Comparison of ENCODE assay signal across 8 cellular contexts in genomic region chr7:30505174-30505697, GRCh38. TPM values are rescaled to one million over a fixed set of nuclear protein-coding genes. Genes with fewer than 3 reads are reported as not detected.
DNase-seq lines count a peak whose midpoint lies in the region; ATAC-seq and TF ChIP-seq lines count a peak whose summit lies in the region.

No MANE protein-coding gene starts in this region.

- H3K14ac ChIP-seq in IMR-90 (replicated peaks; ENCODE audit: low read depth, low read length): peak overlapping the region; percentile 91

- H4K20me1 ChIP-seq in IMR-90 (ENCODE audit: insufficient read depth, low read length) (no peaks in the 10 kb centered on the region), mammary epithelial cell (ENCODE audit: insufficient read depth, low read length) (no peaks in the 10 kb centered on the region)

- no CpG with 5 or more reads among the region's 19 CpGs for WGBS in IMR-90 (ENCODE audit: extremely low coverage in 2 of 2, insufficient read length in 1 of 2), 2 experiments
- 7% methylated on average over 10 of the region's 19 CpGs for WGBS in mammary epithelial cell (ENCODE audit: low coverage, missing lambda C conversion rate)

- dilution Hi-C loops in IMR-90 (cut with HindIII; ENCODE audit: low sequenced_read_pairs, unreplicated experiment) (no loop called here), mammary epithelial cell (cut with HindIII; ENCODE audit: low sequenced_read_pairs) (no loop called here)

- CTCF ChIA-PET in IMR-90 (lab: Yijun Ruan, JAX): interaction anchor here (0.7 kb wide), 1 partner anchor 385 kb away, joined by 3 read pairs; no protein-coding TSS in a partner anchor
- CTCF ChIA-PET in mammary epithelial cell (lab: Charles Lee; ENCODE audit: low non-redundant PET): no interaction called here

- H3K4me2 ChIP-seq in IMR-90 (ENCODE audit: low read depth, low read length) (peak overlapping the region; percentile 82), mammary epithelial cell (ENCODE audit: insufficient read depth, low read depth, low read length) (peak overlapping the region; percentile 93)

- ATAC-seq in GM19023 (IDR thresholded peaks at IDR 0.05; ENCODE audit: unreplicated experiment) (peak; percentile 28), IMR-90 (ENCODE audit: low read depth) (peak; percentile 42), GM21423 (IDR thresholded peaks at IDR 0.05; ENCODE audit: unreplicated experiment) (no peak)

- H2BK15ac ChIP-seq in IMR-90 (ENCODE audit: low read depth, low read length): no peak overlapping the region

- peak overlapping the region; percentile 58 for H2BK5ac ChIP-seq in IMR-90 (ENCODE audit: low read depth, low read length, poor library complexity, severe bottlenecking)

- peak overlapping the region; percentile 87 for H2AK9ac ChIP-seq in IMR-90 (replicated peaks; ENCODE audit: low read depth, low read length, poor library complexity)

- no peak for TF ChIP-seq POLR2A in IMR-90 (IDR thresholded peaks at IDR 0.05; ENCODE audit: low read depth, low read length)

- no peak for DNase-seq in IMR-90
- DNase-seq in mammary epithelial cell: no peak
- DNase-seq in mesenteric fat pad (ENCODE audit: low spot score): no peak
- no peak for DNase-seq in SHP77 treated with DMSO at 0.1 percent for 48 hours (lab: John Stamatoyannopoulos, UW)
- no peak for DNase-seq in NOMO-1 treated with dmso at 0.1 percent for 144 hours (lab: John Stamatoyannopoulos, UW; ENCODE audit: unreplicated experiment)

- H3K36me3 ChIP-seq in IMR-90 (ENCODE audit: control insufficient read depth, insufficient read depth, low read length): no peaks in the 10 kb centered on the region; the same call in 1 of the 2 replicates
- H3K36me3 ChIP-seq in mammary epithelial cell (ENCODE audit: insufficient read depth, low read length): no peaks in the 10 kb centered on the region
- no peaks in the 10 kb centered on the region for H3K36me3 ChIP-seq in muscle layer of duodenum (ENCODE audit: control insufficient read depth in 1 of 2, insufficient read depth in 2 of 2, low read length in 2 of 2)

- BruUV-seq in IMR-90 (replicated peaks; lab: Mats Ljungman, UMichigan) (no TSS peak), mammary epithelial cell (replicated peaks; lab: Mats Ljungman, UMichigan) (TSS peak; percentile 88)

- H2AFZ ChIP-seq in IMR-90 (replicated peaks; ENCODE audit: low read length, poor library complexity) (peak overlapping the region; percentile 97), mammary epithelial cell (ENCODE audit: low read depth, low read length) (peak overlapping the region; percentile 94)

- H4K5ac ChIP-seq in IMR-90 (ENCODE audit: low read depth, low read length): peak overlapping the region; percentile 74

- H3K79me1 ChIP-seq in IMR-90 (ENCODE audit: low read depth in 1 of 2, low read length in 2 of 2): peaks cover 14 to 35% of the 10 kb centered on the region in 2 experiments

- H3K9me1 ChIP-seq in IMR-90 (ENCODE audit: insufficient read depth, low read length): peaks cover 12% of the 10 kb centered on the region

- POLR2A ChIA-PET in IMR-90 (lab: Charles Lee; ENCODE audit: unreplicated experiment): no interaction called here

- H3K4me3 ChIP-seq in IMR-90 (ENCODE audit: insufficient read depth, low read depth, low read length) (peak overlapping the region; percentile 53), mammary epithelial cell (replicated peaks in 1 of 3; ENCODE audit: insufficient read depth in 1 of 3, low read depth in 2 of 3, low read length in 3 of 3) (peak overlapping the region; percentile 58 to 99 (median 88)), muscle layer of duodenum (ENCODE audit: low read depth in 1 of 2, low read length in 2 of 2) (peak overlapping the region; percentile 83 to 95)

- in situ Hi-C loops in IMR-90 (cut with MboI; ENCODE audit: low sequenced_read_pairs) (no loop called here), mammary epithelial cell (cut with MboI; ENCODE audit: low sequenced_read_pairs in 2 of 2) (no loop called here)

- H2BK120ac ChIP-seq in IMR-90 (ENCODE audit: low read depth, low read length): 0 out of 2 replicates have a peak overlapping the region, but pooled peaks have one; percentile 55

- peak overlapping the region; percentile 89 for H3K4ac ChIP-seq in IMR-90 (ENCODE audit: low read depth, low read length)

- H2BK20ac ChIP-seq in IMR-90 (ENCODE audit: low read depth, low read length): no peak overlapping the region

- peak overlapping the region; percentile 81 to 97 for H4K8ac ChIP-seq in IMR-90 (ENCODE audit: low read depth in 2 of 2, low read length in 2 of 2)

- peak overlapping the region; percentile 64; the same call in 1 of the 2 replicates for H3K23ac ChIP-seq in IMR-90 (ENCODE audit: low read depth, low read length)

- H4K91ac ChIP-seq in IMR-90 (ENCODE audit: insufficient read depth, low read depth, low read length): peak overlapping the region; percentile 53; the same call in 1 of the 2 replicates

- TF ChIP-seq RAD21 in IMR-90 (IDR thresholded peaks at IDR 0.05; ENCODE audit: low read length): no peak

- peak overlapping the region; percentile 63 for H3K27ac ChIP-seq in IMR-90 (ENCODE audit: insufficient read depth, low read length)
- peak overlapping the region; percentile 56 for H3K27ac ChIP-seq in mammary epithelial cell (ENCODE audit: insufficient read depth, low read depth, low read length)
- H3K27ac ChIP-seq in muscle layer of duodenum (ENCODE audit: low read length): peak overlapping the region; percentile 93

- peak overlapping the region; percentile 68 for H3K9ac ChIP-seq in IMR-90 (ENCODE audit: low read depth, low read length)
- H3K9ac ChIP-seq in mammary epithelial cell (ENCODE audit: insufficient read depth, low read length): peak overlapping the region; percentile 56

- H3K27me3 ChIP-seq in IMR-90 (ENCODE audit: control insufficient read depth, insufficient read depth, low read length) (no peaks in the 10 kb centered on the region), mammary epithelial cell (ENCODE audit: insufficient read depth, low read length) (no peaks in the 10 kb centered on the region), muscle layer of duodenum (ENCODE audit: low read depth, low read length) (no peaks in the 10 kb centered on the region)

- H3K4me1 ChIP-seq in IMR-90 (ENCODE audit: control insufficient read depth, insufficient read depth, low read length): peaks cover 7% of the 10 kb centered on the region; the same call in 1 of the 2 replicates
- H3K4me1 ChIP-seq in mammary epithelial cell (ENCODE audit: insufficient read depth, low read length): peaks cover 34% of the 10 kb centered on the region
- peaks cover 0 to 13% of the 10 kb centered on the region in 2 donors for H3K4me1 ChIP-seq in muscle layer of duodenum (ENCODE audit: control insufficient read depth in 1 of 2, insufficient read depth in 2 of 2, low read length in 2 of 2)

- TF ChIP-seq CTCF in IMR-90 (conservative IDR thresholded peaks at IDR 0.05; ENCODE audit: low read depth, low read length) (no peak), mammary epithelial cell (conservative IDR thresholded peaks at IDR 0.05 in 1 of 2, IDR thresholded peaks at IDR 0.05 in 1 of 2; ENCODE audit: extremely low read depth in 1 of 2, insufficient read depth in 1 of 2, low read depth in 1 of 2, low read length in 2 of 2) (peak in 1 of 2 donors; percentile 17)

- H3K9me3 ChIP-seq in IMR-90 (ENCODE audit: control insufficient read depth, insufficient read depth, low read length) (no peaks in the 10 kb centered on the region), mammary epithelial cell (replicated peaks; ENCODE audit: insufficient read depth, low read length) (no peaks in the 10 kb centered on the region), muscle layer of duodenum (ENCODE audit: control insufficient read depth in 1 of 2, low read length in 2 of 2) (no peaks in the 10 kb centered on the region)

- peak overlapping the region; percentile 21 for H3K18ac ChIP-seq in IMR-90 (ENCODE audit: low read depth, low read length)

- H2AK5ac ChIP-seq in IMR-90 (ENCODE audit: low read depth, low read length): 0 out of 2 replicates have a peak overlapping the region, but pooled peaks have one; percentile 21

- H3K56ac ChIP-seq in IMR-90 (ENCODE audit: extremely low read depth, insufficient read depth, low read length): peak overlapping the region; percentile 51; the same call in 1 of the 2 replicates

- intact Hi-C loops in IMR-90 (cut with micrococcal nuclease): loop anchor here (2.0 to 10.0 kb wide), 2 partner anchors 26 to 230 kb away; partner anchors contain the start of gene NOD1
- intact Hi-C loops in mammary epithelial cell (cut with micrococcal nuclease): loop anchor here (2.0 kb wide), 2 partner anchors 26 to 228 kb away; partner anchors contain the start of gene NOD1

- H3K79me2 ChIP-seq in mammary epithelial cell (ENCODE audit: insufficient read depth, low read length): peaks cover 43% of the 10 kb centered on the region

TF ChIP-seq in IMR-90, 13 proteins besides CTCF, POLR2A, EP300 and RAD21:
- TF ChIP-seq, protein P1, sequence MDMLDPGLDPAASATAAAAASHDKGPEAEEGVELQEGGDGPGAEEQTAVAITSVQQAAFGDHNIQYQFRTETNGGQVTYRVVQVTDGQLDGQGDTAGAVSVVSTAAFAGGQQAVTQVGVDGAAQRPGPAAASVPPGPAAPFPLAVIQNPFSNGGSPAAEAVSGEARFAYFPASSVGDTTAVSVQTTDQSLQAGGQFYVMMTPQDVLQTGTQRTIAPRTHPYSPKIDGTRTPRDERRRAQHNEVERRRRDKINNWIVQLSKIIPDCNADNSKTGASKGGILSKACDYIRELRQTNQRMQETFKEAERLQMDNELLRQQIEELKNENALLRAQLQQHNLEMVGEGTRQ (IDR thresholded peaks at IDR 0.05; ENCODE audit: low read depth, low read length): no peak

RNA-seq across cellular contexts. Expression of gene GGCT, which starts 0.6 kb away (rescaled TPM):
- total RNA-seq in IMR-90 (2012; rRNA removed): 12.0 and 17.5 TPM in 2 replicates
- polyA plus RNA-seq in IMR-90 (2012; rRNA removed): 18.6 and 19.1 TPM in 2 replicates
- 12.4 and 17.8 TPM in 2 replicates for polyA plus RNA-seq in IMR-90 (2012; cell fraction: cytosol; rRNA removed)
- 3.6 and 4.5 TPM in 2 replicates for polyA plus RNA-seq in IMR-90 (2012; cell fraction: nucleus; rRNA removed; ENCODE audit: low replicate concordance)
- total RNA-seq in mammary epithelial cell: 10 to 100 TPM; 25.7 to 60.3 TPM
- polyA plus RNA-seq in mammary epithelial cell: 39.7 TPM
- polyA minus RNA-seq in mammary epithelial cell: 11.5 TPM
- total RNA-seq in mesenteric fat pad: 165 TPM

RNA-seq across cellular contexts. Expression of gene NOD1, which starts 26.7 kb away (rescaled TPM):
- 1.4 and 1.8 TPM in 2 replicates for total RNA-seq in IMR-90 (2012; rRNA removed)
- polyA plus RNA-seq in IMR-90 (2012; rRNA removed): 2.7 and 3.0 TPM in 2 replicates
- 1.3 and 1.4 TPM in 2 replicates for polyA plus RNA-seq in IMR-90 (2012; cell fraction: cytosol; rRNA removed)
- polyA plus RNA-seq in IMR-90 (2012; cell fraction: nucleus; rRNA removed; ENCODE audit: low replicate concordance): 5.8 and 9.5 TPM in 2 replicates
- 1 to 10 TPM; 6.0 to 9.7 TPM for total RNA-seq in mammary epithelial cell
- polyA plus RNA-seq in mammary epithelial cell: 3.7 TPM
- polyA minus RNA-seq in mammary epithelial cell: 4.0 TPM
- 41.8 TPM for total RNA-seq in mesenteric fat pad
